14 cellular contexts compared by ENCODE assay signal in the genomic region with DNA sequence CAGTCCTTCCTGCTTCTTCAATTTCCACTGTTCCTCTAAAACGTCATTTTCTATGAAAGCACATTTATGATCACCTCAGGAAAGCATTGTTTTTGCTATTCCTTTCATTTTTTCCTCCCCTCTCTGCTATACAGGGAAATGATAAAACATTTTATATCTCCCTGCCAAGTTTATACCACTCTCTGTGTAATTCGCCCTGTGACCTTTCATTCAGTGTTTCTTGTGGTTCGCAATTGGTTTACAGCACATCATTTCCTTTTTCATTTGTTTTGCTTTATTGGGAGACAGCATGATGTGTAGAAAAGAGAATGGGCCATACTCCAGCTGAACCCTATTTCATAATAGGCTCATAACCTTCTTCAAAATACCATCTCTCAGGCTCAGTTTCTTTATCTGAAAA.
DNase-seq lines count a peak whose midpoint lies in the region; ATAC-seq and TF ChIP-seq lines count a peak whose summit lies in the region.
"Had no signal": no experiment of that assay in that cellular context is flagged by ENCODE, and none has a peak within 500 bp of the region (broad histone marks: within the 10 kb centered on the region; RNA-seq: fewer than 3 reads in every experiment).

No MANE protein-coding gene starts in this region.

- H3K4me3 Mint-ChIP-seq in glutamatergic neuron (ENCODE audit: unreplicated experiment): no peak overlapping the region
- H3K4me3 Mint-ChIP-seq: activated CD4-positive, alpha-beta memory T cell treated with anti-CD3 and anti-CD28 coated beads for 36 hours; CD4-positive, CD25-positive, alpha-beta regulatory T cell; mesothelial cell of epicardium had no signal

- no peaks in the 10 kb centered on the region for H4K20me1 ChIP-seq in osteoblast (ENCODE audit: insufficient read depth, low read length)

- H3K4me1 ChIP-seq in osteoblast (ENCODE audit: insufficient read depth, low read length) (peaks cover 27% of the 10 kb centered on the region), left lung (peaks cover 0 to 7% of the 10 kb centered on the region in 2 donors)

- H3K79me2 ChIP-seq in osteoblast (ENCODE audit: insufficient read depth, low read length): no peaks in the 10 kb centered on the region

- peaks cover 3% of the 10 kb centered on the region; the same call in 1 of the 2 replicates for H3K9me3 ChIP-seq in SK-N-MC (ENCODE audit: low read depth, low read length)
- H3K9me3 ChIP-seq in osteoblast (ENCODE audit: low read depth, low read length): no peaks in the 10 kb centered on the region
- H3K9me3 ChIP-seq in left lung: no peaks in the 10 kb centered on the region

- no peaks in the 10 kb centered on the region for H3K27me3 Mint-ChIP-seq in glutamatergic neuron (ENCODE audit: unreplicated experiment)

- no peaks in the 10 kb centered on the region for H3K4me1 Mint-ChIP-seq in glutamatergic neuron (ENCODE audit: low read depth, unreplicated experiment)

- peak overlapping the region; percentile 26 for H3K4me2 ChIP-seq in osteoblast (ENCODE audit: insufficient read depth, low read length)

- H3K27ac ChIP-seq in SK-N-MC (peak overlapping the region; percentile 98), epithelial cell of prostate (peak overlapping the region; percentile 54), osteoblast (ENCODE audit: low read depth, low read length) (peak overlapping the region; percentile 26), left lung (no peak overlapping the region)

- intact Hi-C loops in left lung (cut with DNase I): no loop called here

- H3K36me3 Mint-ChIP-seq in glutamatergic neuron (ENCODE audit: unreplicated experiment): no peaks in the 10 kb centered on the region
- H3K36me3 Mint-ChIP-seq: activated CD4-positive, alpha-beta memory T cell treated with anti-CD3 and anti-CD28 coated beads for 36 hours; CD4-positive, CD25-positive, alpha-beta regulatory T cell; mesothelial cell of epicardium had no signal

- H3K27me3 ChIP-seq in osteoblast (ENCODE audit: insufficient read depth, low read length) (no peaks in the 10 kb centered on the region), left lung (no peaks in the 10 kb centered on the region)

- H3K36me3 ChIP-seq in SK-N-MC (ENCODE audit: insufficient read depth, low read length): no peaks in the 10 kb centered on the region
- H3K36me3 ChIP-seq in osteoblast (ENCODE audit: insufficient read depth, low read length): no peaks in the 10 kb centered on the region
- H3K36me3 ChIP-seq in left lung: no peaks in the 10 kb centered on the region

- H3K4me3 ChIP-seq in SK-N-MC (peak overlapping the region; percentile 73), osteoblast (ENCODE audit: insufficient read depth, low read length) (no peak overlapping the region), left lung (no peak overlapping the region)

- peak; percentile 69 for DNase-seq in EH (ENCODE audit: low read depth)
- DNase-seq in SK-N-MC (ENCODE audit: low read depth, low spot score): no peak
- no peak for DNase-seq in epithelial cell of prostate (ENCODE audit: low read depth, low spot score)
- DNase-seq in osteoblast (ENCODE audit: insufficient read length, low spot score, missing footprints): no peak
- no peak for DNase-seq in activated T-cell treated with anti-CD3 and anti-CD28 coated beads, Interleukin-2, amount 50 U/mL, for 1 hour
- DNase-seq in glutamatergic neuron: no peak
- no peak for DNase-seq in left lung
- DNase-seq in T-helper 9 cell: no peak
- DNase-seq: activated CD4-positive, alpha-beta memory T cell treated with anti-CD3 and anti-CD28 coated beads for 36 hours; activated effector memory CD4-positive, alpha-beta T cell treated with anti-CD3 and anti-CD28 coated beads, Interleukin-2, amount 50 U/mL, for 16 hours; CD4-positive, CD25-positive, alpha-beta regulatory T cell; NCI-H1694; NCI-H774 had no signal

- ATAC-seq in left lung: no peak

- no peak overlapping the region for H2AFZ ChIP-seq in osteoblast (ENCODE audit: low read length)

- no peak for TF ChIP-seq CTCF in osteoblast (IDR thresholded peaks at IDR 0.05; ENCODE audit: extremely low read depth, low read depth, low read length)
- TF ChIP-seq CTCF in glutamatergic neuron (IDR thresholded peaks at IDR 0.05; ENCODE audit: partially characterized antibody, unreplicated experiment): no peak
- TF ChIP-seq CTCF in left lung (IDR thresholded peaks at IDR 0.05): no peak

- H3K9ac ChIP-seq in SK-N-MC (ENCODE audit: insufficient read length): peak overlapping the region; percentile 50

- no peak overlapping the region for H3K27ac Mint-ChIP-seq in glutamatergic neuron (ENCODE audit: unreplicated experiment)
- H3K27ac Mint-ChIP-seq: activated CD4-positive, alpha-beta memory T cell treated with anti-CD3 and anti-CD28 coated beads for 36 hours; CD4-positive, CD25-positive, alpha-beta regulatory T cell had no signal

- peaks cover 2% of the 10 kb centered on the region for H3K9me3 Mint-ChIP-seq in glutamatergic neuron (ENCODE audit: unreplicated experiment)
- H3K9me3 Mint-ChIP-seq: activated CD4-positive, alpha-beta memory T cell treated with anti-CD3 and anti-CD28 coated beads for 36 hours had no signal

Comparison
In these comparisons a context has a peak if more than half of its experiments do, and no peak if none do; other contexts are left out.
1. H3K27ac ChIP-seq: peak in SK-N-MC (single experiment), epithelial cell of prostate (single experiment) and osteoblast (single experiment); none in left lung (0 of 2).